In the genomic region with DNA sequence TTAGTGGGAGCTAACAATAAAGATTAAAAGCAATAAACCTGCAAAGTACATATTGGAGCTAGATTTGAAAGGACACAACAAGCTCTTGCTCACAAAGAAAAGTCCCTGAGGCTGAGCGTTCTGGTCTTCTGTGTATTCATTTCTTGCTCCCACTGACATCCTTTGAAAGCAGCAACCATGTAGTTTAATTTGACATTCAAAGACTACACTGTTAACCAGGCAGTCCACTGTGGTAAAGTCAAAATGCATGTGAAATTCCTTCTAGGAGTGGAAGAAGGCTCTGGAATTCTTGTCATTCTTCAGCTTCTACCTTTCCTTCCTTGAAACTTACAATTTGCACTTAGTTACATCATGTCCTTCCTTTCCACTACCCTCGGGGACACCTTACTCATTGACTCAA, we compare ENCODE assay signal across 15 cellular contexts.
"Had no signal": no experiment of that assay in that cellular context is flagged by ENCODE, and none has a peak within 500 bp of the region (broad histone marks: within the 10 kb centered on the region; RNA-seq: fewer than 3 reads in every experiment).

No MANE protein-coding gene starts in this region.

- H3K27ac ChIP-seq: gastroesophageal sphincter, right lobe of liver, spleen, stomach, testis, upper lobe of right lung had no signal

- H3K36me3 ChIP-seq: gastroesophageal sphincter, right lobe of liver, spleen, stomach, upper lobe of right lung had no signal

- H3K4me1 ChIP-seq: gastroesophageal sphincter, right lobe of liver, spleen, stomach, testis, upper lobe of right lung had no signal

- H3K4me3 ChIP-seq: gastroesophageal sphincter, right lobe of liver, spleen, stomach, testis, upper lobe of right lung had no signal

- DNase-seq: activated CD4-positive, alpha-beta T cell treated with anti-CD3 and anti-CD28 coated beads, Interleukin-2, amount 10 ng/mL, durations not matched to agents 7 days and 5 days; activated CD4-positive, CD25-positive, alpha-beta regulatory T cell; activated naive CD4-positive, alpha-beta T cell; activated naive CD8-positive, alpha-beta T cell treated with anti-CD3 and anti-CD28 coated beads, Interleukin-2, amount 10 ng/mL, durations not matched to agents 7 days and 5 days; dermis blood vessel endothelial cell; effector memory CD8-positive, alpha-beta T cell; kidney glomerular epithelial cell; occipital lobe; right lobe of liver; spleen; stomach; T-helper 2 cell; testis; upper lobe of right lung had no signal

- H3K27me3 ChIP-seq: gastroesophageal sphincter, right lobe of liver, spleen, stomach, testis, upper lobe of right lung had no signal

- H3K9me3 ChIP-seq: gastroesophageal sphincter, right lobe of liver, stomach, testis, upper lobe of right lung had no signal
